In the genomic region with DNA sequence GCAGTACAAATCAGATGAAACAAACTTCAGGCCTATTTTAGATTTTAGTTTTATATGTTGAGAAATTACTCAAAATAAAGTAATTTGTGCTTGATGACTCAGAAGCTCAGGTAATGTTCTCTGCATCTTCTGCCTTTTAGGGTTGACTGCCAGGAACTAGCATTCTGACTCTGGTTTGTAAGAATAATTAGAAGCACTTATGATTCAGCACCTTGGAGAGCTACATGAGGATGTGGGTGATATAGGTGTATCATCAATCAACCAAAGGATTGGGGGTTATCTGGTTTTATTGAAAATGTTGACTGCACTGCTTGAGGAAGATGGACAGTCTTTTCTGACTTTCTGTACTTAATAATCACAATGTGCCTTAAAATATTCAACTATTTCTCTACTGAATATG, we compare ENCODE assay signal across 1 cellular context.
TF ChIP-seq lines count a peak whose summit lies in the region.

No MANE protein-coding gene starts in this region.

TF ChIP-seq in GM12878, 131 proteins besides CTCF, POLR2A, EP300 and RAD21:
- TF ChIP-seq, protein P1, sequence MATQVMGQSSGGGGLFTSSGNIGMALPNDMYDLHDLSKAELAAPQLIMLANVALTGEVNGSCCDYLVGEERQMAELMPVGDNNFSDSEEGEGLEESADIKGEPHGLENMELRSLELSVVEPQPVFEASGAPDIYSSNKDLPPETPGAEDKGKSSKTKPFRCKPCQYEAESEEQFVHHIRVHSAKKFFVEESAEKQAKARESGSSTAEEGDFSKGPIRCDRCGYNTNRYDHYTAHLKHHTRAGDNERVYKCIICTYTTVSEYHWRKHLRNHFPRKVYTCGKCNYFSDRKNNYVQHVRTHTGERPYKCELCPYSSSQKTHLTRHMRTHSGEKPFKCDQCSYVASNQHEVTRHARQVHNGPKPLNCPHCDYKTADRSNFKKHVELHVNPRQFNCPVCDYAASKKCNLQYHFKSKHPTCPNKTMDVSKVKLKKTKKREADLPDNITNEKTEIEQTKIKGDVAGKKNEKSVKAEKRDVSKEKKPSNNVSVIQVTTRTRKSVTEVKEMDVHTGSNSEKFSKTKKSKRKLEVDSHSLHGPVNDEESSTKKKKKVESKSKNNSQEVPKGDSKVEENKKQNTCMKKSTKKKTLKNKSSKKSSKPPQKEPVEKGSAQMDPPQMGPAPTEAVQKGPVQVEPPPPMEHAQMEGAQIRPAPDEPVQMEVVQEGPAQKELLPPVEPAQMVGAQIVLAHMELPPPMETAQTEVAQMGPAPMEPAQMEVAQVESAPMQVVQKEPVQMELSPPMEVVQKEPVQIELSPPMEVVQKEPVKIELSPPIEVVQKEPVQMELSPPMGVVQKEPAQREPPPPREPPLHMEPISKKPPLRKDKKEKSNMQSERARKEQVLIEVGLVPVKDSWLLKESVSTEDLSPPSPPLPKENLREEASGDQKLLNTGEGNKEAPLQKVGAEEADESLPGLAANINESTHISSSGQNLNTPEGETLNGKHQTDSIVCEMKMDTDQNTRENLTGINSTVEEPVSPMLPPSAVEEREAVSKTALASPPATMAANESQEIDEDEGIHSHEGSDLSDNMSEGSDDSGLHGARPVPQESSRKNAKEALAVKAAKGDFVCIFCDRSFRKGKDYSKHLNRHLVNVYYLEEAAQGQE (IDR thresholded peaks at IDR 0.05; ENCODE audit: low read depth, low read length) = peak; percentile 86
- no peak for TF ChIP-seq TCF7 (IDR thresholded peaks at IDR 0.05; ENCODE audit: borderline replicate concordance)
